15 cellular contexts compared by ENCODE assay signal in genomic region chr1:29176567-29176966, GRCh38. TPM values are rescaled to one million over a fixed set of nuclear protein-coding genes. Genes with fewer than 3 reads are reported as not detected.
DNase-seq lines count a peak whose midpoint lies in the region; ATAC-seq and TF ChIP-seq lines count a peak whose summit lies in the region.
"Had no signal": no experiment of that assay in that cellular context is flagged by ENCODE, and none has a peak within 500 bp of the region (broad histone marks: within the 10 kb centered on the region; RNA-seq: fewer than 3 reads in every experiment).

No MANE protein-coding gene starts in this region.

- peak overlapping the region; percentile 94 to 95 for H3K27ac Mint-ChIP-seq in natural killer cell
- H3K27ac Mint-ChIP-seq in natural killer cell treated with Interleukin-12 subunit alpha and Interleukin-12 subunit beta and Interleukin-15 and Interleukin-18, amount 100 ng/mL, for 72 hours, result peak overlapping the region in 1 of 2 donors; percentile 43
- peak overlapping the region; percentile 31 for H3K27ac Mint-ChIP-seq in activated naive CD8-positive, alpha-beta T cell treated with anti-CD3 and anti-CD28 coated beads, Interleukin-2, amount 50 U/mL, for 24 hours
- peak overlapping the region; percentile 45 for H3K27ac Mint-ChIP-seq in memory B cell

- no peaks in the 10 kb centered on the region for H3K36me3 ChIP-seq in uterus

- H3K36me3 Mint-ChIP-seq in natural killer cell (no peaks in the 10 kb centered on the region), memory B cell (peaks cover 12% of the 10 kb centered on the region)
- peaks cover 30% of the 10 kb centered on the region for H3K36me3 Mint-ChIP-seq in natural killer cell treated with Interleukin-12 subunit alpha and Interleukin-12 subunit beta and Interleukin-15 and Interleukin-18, amount 100 ng/mL, for 72 hours
- peaks cover 53% of the 10 kb centered on the region for H3K36me3 Mint-ChIP-seq in activated naive CD8-positive, alpha-beta T cell treated with anti-CD3 and anti-CD28 coated beads, Interleukin-2, amount 50 U/mL, for 24 hours (ENCODE audit: low read depth)

- intact Hi-C loops in natural killer cell (cut with micrococcal nuclease) (no loop called here), uterus (cut with DNase I; ENCODE audit: low total_unique reads) (no loop called here)

- H3K4me1 Mint-ChIP-seq in natural killer cell (peaks cover 53 to 58% of the 10 kb centered on the region in 2 donors), memory B cell (peaks cover 37% of the 10 kb centered on the region)
- peaks cover 47 to 59% of the 10 kb centered on the region in 2 donors for H3K4me1 Mint-ChIP-seq in natural killer cell treated with Interleukin-12 subunit alpha and Interleukin-12 subunit beta and Interleukin-15 and Interleukin-18, amount 100 ng/mL, for 72 hours (ENCODE audit: low read depth in 2 of 2)
- peaks cover 60% of the 10 kb centered on the region for H3K4me1 Mint-ChIP-seq in activated naive CD8-positive, alpha-beta T cell treated with anti-CD3 and anti-CD28 coated beads, Interleukin-2, amount 50 U/mL, for 24 hours

- H3K4me3 ChIP-seq in uterus, result no peak overlapping the region
- H3K4me3 ChIP-seq: BLaER1 had no signal

- no peaks in the 10 kb centered on the region for H3K27me3 Mint-ChIP-seq in natural killer cell (ENCODE audit: low read depth in 2 of 2)
- no peaks in the 10 kb centered on the region for H3K27me3 Mint-ChIP-seq in natural killer cell treated with Interleukin-12 subunit alpha and Interleukin-12 subunit beta and Interleukin-15 and Interleukin-18, amount 100 ng/mL, for 72 hours
- no peaks in the 10 kb centered on the region for H3K27me3 Mint-ChIP-seq in activated naive CD8-positive, alpha-beta T cell treated with anti-CD3 and anti-CD28 coated beads, Interleukin-2, amount 50 U/mL, for 24 hours
- no peaks in the 10 kb centered on the region for H3K27me3 Mint-ChIP-seq in memory B cell
- H3K27me3 Mint-ChIP-seq: stimulated activated naive CD8-positive, alpha-beta T cell treated with anti-CD3 and anti-CD28 coated beads, Interleukin-15, amount 100 ng/mL, for 72 hours had no signal

- no peak for TF ChIP-seq POLR2A in uterus (IDR thresholded peaks at IDR 0.05)

- H3K4me1 ChIP-seq in uterus, result peaks cover 16 to 25% of the 10 kb centered on the region in 2 donors

- no peaks in the 10 kb centered on the region for H3K9me3 ChIP-seq in uterus
- H3K9me3 ChIP-seq: BLaER1 had no signal

- H3K27me3 ChIP-seq in uterus, result no peaks in the 10 kb centered on the region
- H3K27me3 ChIP-seq: BLaER1 had no signal

- peak overlapping the region; percentile 48 to 70 for H3K27ac ChIP-seq in uterus
- H3K27ac ChIP-seq: BLaER1 had no signal

- no peak for ATAC-seq in natural killer cell
- no peak for ATAC-seq in natural killer cell treated with Interleukin-12 subunit alpha and Interleukin-12 subunit beta and Interleukin-15 and Interleukin-18, amount 100 ng/mL, for 72 hours
- ATAC-seq in activated naive CD8-positive, alpha-beta T cell treated with anti-CD3 and anti-CD28 coated beads, Interleukin-2, amount 50 U/mL, for 24 hours, result no peak
- ATAC-seq in memory B cell (ENCODE audit: low read depth), result no peak
- ATAC-seq in esophagus mucosa, result no peak
- no peak for ATAC-seq in GM18907 (IDR thresholded peaks at IDR 0.05; ENCODE audit: unreplicated experiment)
- ATAC-seq: stimulated activated naive CD8-positive, alpha-beta T cell treated with anti-CD3 and anti-CD28 coated beads, Interleukin-15, amount 100 ng/mL, for 72 hours had no signal

- H3K4me3 Mint-ChIP-seq in natural killer cell, result no peak overlapping the region
- no peak overlapping the region for H3K4me3 Mint-ChIP-seq in natural killer cell treated with Interleukin-12 subunit alpha and Interleukin-12 subunit beta and Interleukin-15 and Interleukin-18, amount 100 ng/mL, for 72 hours
- peak overlapping the region; percentile 46 for H3K4me3 Mint-ChIP-seq in activated naive CD8-positive, alpha-beta T cell treated with anti-CD3 and anti-CD28 coated beads, Interleukin-2, amount 50 U/mL, for 24 hours
- H3K4me3 Mint-ChIP-seq in memory B cell, result no peak overlapping the region

- TF ChIP-seq CTCF in natural killer cell (IDR thresholded peaks at IDR 0.05), result no peak
- TF ChIP-seq CTCF in uterus (IDR thresholded peaks at IDR 0.05), result no peak

- H3K9me3 Mint-ChIP-seq in natural killer cell, result no peaks in the 10 kb centered on the region
- no peaks in the 10 kb centered on the region for H3K9me3 Mint-ChIP-seq in natural killer cell treated with Interleukin-12 subunit alpha and Interleukin-12 subunit beta and Interleukin-15 and Interleukin-18, amount 100 ng/mL, for 72 hours
- H3K9me3 Mint-ChIP-seq in activated naive CD8-positive, alpha-beta T cell treated with anti-CD3 and anti-CD28 coated beads, Interleukin-2, amount 50 U/mL, for 24 hours, result no peaks in the 10 kb centered on the region
- no peaks in the 10 kb centered on the region for H3K9me3 Mint-ChIP-seq in memory B cell
- H3K9me3 Mint-ChIP-seq: stimulated activated naive CD8-positive, alpha-beta T cell treated with anti-CD3 and anti-CD28 coated beads, Interleukin-15, amount 100 ng/mL, for 72 hours had no signal

- DNase-seq in natural killer cell, result no peak
- DNase-seq in natural killer cell treated with Interleukin-12 subunit alpha and Interleukin-12 subunit beta and Interleukin-15 and Interleukin-18, amount 100 ng/mL, for 72 hours (ENCODE audit: low spot score), result no peak
- DNase-seq in activated naive CD8-positive, alpha-beta T cell treated with anti-CD3 and anti-CD28 coated beads, Interleukin-2, amount 50 U/mL, for 24 hours, result no peak
- DNase-seq in memory B cell (ENCODE audit: low spot score in 2 of 2), result no peak
- DNase-seq in uterus, result no peak
- no peak for DNase-seq in COLO668 (lab: John Stamatoyannopoulos, UW; ENCODE audit: unreplicated experiment)
- DNase-seq: activated CD4-positive, CD25-positive, alpha-beta regulatory T cell treated with anti-CD3 and anti-CD28 coated beads, Interleukin-2, amount 50 U/mL, for 72 hours; GF-D8; NCI-H1105 treated with DMSO at 0.1 percent for 48 hours; NCI-H526 treated with DMSO at 0.1 percent for 48 hours; SHP77; stimulated activated naive CD8-positive, alpha-beta T cell treated with anti-CD3 and anti-CD28 coated beads, Interleukin-15, amount 100 ng/mL, for 72 hours had no signal

RNA-seq across cellular contexts. Expression of gene SRSF4, which starts 5.1 kb away (rescaled TPM):
- total RNA-seq in natural killer cell (100 to 1,000 TPM in 2 of 3 donors, 10 to 100 TPM in 1; 90.2 to 114 (median 101) TPM), uterus (100 to 1,000 TPM in 1 of 4 donors, 10 to 100 TPM in 3; 60.0 to 129 (median 69.0) TPM), esophagus mucosa (47.6 TPM)
- total RNA-seq in natural killer cell treated with Interleukin-12 subunit alpha and Interleukin-12 subunit beta and Interleukin-15 and Interleukin-18, amount 100 ng/mL, for 72 hours, result 100 to 1,000 TPM; 127 to 145 TPM

RNA-seq across cellular contexts. Expression of gene TMEM200B, which starts 52.9 kb away (rescaled TPM):
- not detected for total RNA-seq in natural killer cell
- total RNA-seq in natural killer cell treated with Interleukin-12 subunit alpha and Interleukin-12 subunit beta and Interleukin-15 and Interleukin-18, amount 100 ng/mL, for 72 hours, result not detected
- 10 to 100 TPM; 31.3 to 67.5 (median 41.9) TPM for total RNA-seq in uterus
- 1.4 TPM for total RNA-seq in esophagus mucosa

RNA-seq across cellular contexts. Expression of gene MECR, which starts 54.2 kb away (rescaled TPM):
- total RNA-seq in natural killer cell, result 10 to 100 TPM in 1 of 3 donors, 1 to 10 TPM in 2; 8.0 to 11.2 (median 8.8) TPM
- total RNA-seq in natural killer cell treated with Interleukin-12 subunit alpha and Interleukin-12 subunit beta and Interleukin-15 and Interleukin-18, amount 100 ng/mL, for 72 hours, result 10 to 100 TPM; 21.2 to 36.2 TPM
- total RNA-seq in uterus, result 10 to 100 TPM in 3 of 4 donors, 1 to 10 TPM in 1; 7.4 to 23.4 (median 20.7) TPM
- 21.0 TPM for total RNA-seq in esophagus mucosa

RNA-seq across cellular contexts. Expression of gene PTPRU, which starts 59.8 kb away (rescaled TPM):
- total RNA-seq in natural killer cell (1 to 10 TPM in 1 of 3 donors, under 1 TPM in 2; 0.54 to 1.6 (median 0.79) TPM), uterus (10 to 100 TPM in 3 of 4 donors, 1 to 10 TPM in 1; 9.5 to 48.2 (median 33.4) TPM), esophagus mucosa (6.2 TPM)
- total RNA-seq in natural killer cell treated with Interleukin-12 subunit alpha and Interleukin-12 subunit beta and Interleukin-15 and Interleukin-18, amount 100 ng/mL, for 72 hours, result 1 to 10 TPM; 1.3 to 1.4 TPM

Comparison
In these comparisons a context has a peak if more than half of its experiments do, and no peak if none do; other contexts are left out.
1. RNA of gene TMEM200B, which starts 52.9 kb away (total RNA-seq): 31.3 to 67.5 TPM in uterus; 1.4 TPM in esophagus mucosa (single experiment), not detected in natural killer cell treated with Interleukin-12 subunit alpha and Interleukin-12 subunit beta and Interleukin-15 and Interleukin-18, amount 100 ng/mL, for 72 hours and not detected in natural killer cell; every median in the first group is over 10 times any median in the second.